ENCODE assay signal across 18 cellular contexts in the genomic region with DNA sequence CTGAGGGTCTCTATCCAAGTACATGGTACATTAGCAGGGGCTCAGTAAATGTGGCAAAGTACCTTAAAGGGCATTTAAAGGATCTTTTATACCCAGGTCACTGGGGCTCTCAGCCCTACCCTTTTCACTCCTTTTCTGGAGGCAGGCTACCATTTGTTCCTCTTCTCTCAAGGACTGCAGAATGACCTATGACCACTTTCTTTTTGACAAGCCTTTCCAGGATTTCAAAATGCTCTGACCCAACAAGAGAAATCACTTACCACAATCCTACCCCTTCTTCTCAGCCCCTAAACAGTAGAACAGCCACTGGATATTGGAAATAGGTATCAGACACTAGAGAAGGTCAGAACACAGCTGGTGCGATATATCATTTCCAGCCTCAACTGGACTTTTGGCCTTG.
DNase-seq lines count a peak whose midpoint lies in the region; ATAC-seq and TF ChIP-seq lines count a peak whose summit lies in the region.
"Had no signal": no experiment of that assay in that cellular context is flagged by ENCODE, and none has a peak within 500 bp of the region (broad histone marks: within the 10 kb centered on the region; RNA-seq: fewer than 3 reads in every experiment).

No MANE protein-coding gene starts in this region.

- no peak overlapping the region for H3K9ac ChIP-seq in mammary epithelial cell (ENCODE audit: insufficient read depth, low read length)

- no peak for TF ChIP-seq CTCF in MCF 10A (IDR thresholded peaks at IDR 0.05; ENCODE audit: unreplicated experiment)
- TF ChIP-seq CTCF in mammary epithelial cell (conservative IDR thresholded peaks at IDR 0.05 in 1 of 2, IDR thresholded peaks at IDR 0.05 in 1 of 2; ENCODE audit: extremely low read depth in 1 of 2, insufficient read depth in 1 of 2, low read depth in 1 of 2, low read length in 2 of 2) = no peak
- no peak for TF ChIP-seq CTCF in brain microvascular endothelial cell (IDR thresholded peaks at IDR 0.05; ENCODE audit: low read depth, low read length, missing control alignments)
- no peak for TF ChIP-seq CTCF in neutrophil (IDR thresholded peaks at IDR 0.05)
- TF ChIP-seq CTCF in upper lobe of left lung (IDR thresholded peaks at IDR 0.05) = no peak

- no peaks in the 10 kb centered on the region for H3K79me2 ChIP-seq in mammary epithelial cell (ENCODE audit: insufficient read depth, low read length)

- H3K4me3 Mint-ChIP-seq in MCF 10A (ENCODE audit: unreplicated experiment) = no peak overlapping the region
- H3K4me3 Mint-ChIP-seq: WTC11 had no signal

- H3K9me3 ChIP-seq in mammary epithelial cell (replicated peaks; ENCODE audit: insufficient read depth, low read length) (no peaks in the 10 kb centered on the region), neutrophil (no peaks in the 10 kb centered on the region), upper lobe of left lung (no peaks in the 10 kb centered on the region)

- no peaks in the 10 kb centered on the region for H3K36me3 Mint-ChIP-seq in MCF 10A (ENCODE audit: insufficient read depth, unreplicated experiment)
- H3K36me3 Mint-ChIP-seq: WTC11 had no signal

- BruUV-seq in MCF 10A (replicated peaks; lab: Mats Ljungman, UMichigan) (no TSS peak), mammary epithelial cell (replicated peaks; lab: Mats Ljungman, UMichigan) (no TSS peak)

- TF ChIP-seq POLR2A in upper lobe of left lung (IDR thresholded peaks at IDR 0.05) = no peak

- dilution Hi-C loops in mammary epithelial cell (cut with HindIII; ENCODE audit: low sequenced_read_pairs) = loop anchor here (5.0 kb wide), 1 partner anchor 1208 kb away; no protein-coding TSS in a partner anchor

- H3K27me3 Mint-ChIP-seq in MCF 10A (ENCODE audit: insufficient read depth, unreplicated experiment) = no peaks in the 10 kb centered on the region

- POLR2A ChIA-PET in MCF 10A (lab: Yijun Ruan, JAX) = interaction anchor here (0.8 to 13.3 kb wide), 12 partner anchors 13 to 1212 kb away, joined by 3 to 252 read pairs (median 7); partner anchors contain the start of gene BCL6

- H3K27ac ChIP-seq in mammary epithelial cell (ENCODE audit: insufficient read depth, low read depth, low read length) (no peak overlapping the region), brain microvascular endothelial cell (peak overlapping the region; percentile 97), neutrophil (peak overlapping the region; percentile 78), upper lobe of left lung (peak overlapping the region; percentile 88 to 94 (median 92)), caudate nucleus (ENCODE audit: low read depth, low read length) (no peak overlapping the region)

- H2AFZ ChIP-seq in mammary epithelial cell (ENCODE audit: low read depth, low read length) = no peak overlapping the region

- H4K20me1 ChIP-seq in mammary epithelial cell (ENCODE audit: insufficient read depth, low read length) = no peaks in the 10 kb centered on the region

- in situ Hi-C loops in mammary epithelial cell (cut with MboI; ENCODE audit: low sequenced_read_pairs in 2 of 2) (loop anchor here (5.0 to 25.0 kb wide), 4 partner anchors 115 to 1208 kb away; partner anchors contain the start of gene LPP (in 1 of the 2)), brain microvascular endothelial cell (cut with HindIII; ENCODE audit: low pct_ligation_motif_present, low sequenced_read_pairs) (loop anchor here (5.0 kb wide), 1 partner anchor 1208 kb away; no protein-coding TSS in a partner anchor)

- H3K4me3 ChIP-seq in mammary epithelial cell (replicated peaks in 1 of 3; ENCODE audit: insufficient read depth in 1 of 3, low read depth in 2 of 3, low read length in 3 of 3) (no peak overlapping the region), brain microvascular endothelial cell (ENCODE audit: low read depth, low read length) (no peak overlapping the region), neutrophil (ENCODE audit: low read depth in 1 of 2, low read length in 1 of 2) (no peak overlapping the region), upper lobe of left lung (no peak overlapping the region)
- H3K4me3 ChIP-seq: GM12878 had no signal

- 100% methylated on average over 1 of the region's 1 CpG for WGBS in mammary epithelial cell (ENCODE audit: low coverage, missing lambda C conversion rate)
- 92 to 100% methylated on average over 1 of the region's 1 CpG for WGBS in upper lobe of left lung, 2 donors

- ATAC-seq in upper lobe of left lung (ENCODE audit: low FRiP score in 2 of 2) (no peak), GM21737 (IDR thresholded peaks at IDR 0.05; ENCODE audit: unreplicated experiment) (no peak)
- ATAC-seq: GM12878; stimulated activated naive CD8-positive, alpha-beta T cell treated with anti-CD3 and anti-CD28 coated beads, Interleukin-15, amount 100 ng/mL, for 72 hours; WTC11 had no signal

- TF ChIP-seq EP300 in upper lobe of left lung (IDR thresholded peaks at IDR 0.05) = no peak

- H3K36me3 ChIP-seq in mammary epithelial cell (ENCODE audit: insufficient read depth, low read length) (no peaks in the 10 kb centered on the region), brain microvascular endothelial cell (replicated peaks) (no peaks in the 10 kb centered on the region), neutrophil (no peaks in the 10 kb centered on the region), upper lobe of left lung (no peaks in the 10 kb centered on the region)

- H3K4me1 ChIP-seq in mammary epithelial cell (ENCODE audit: insufficient read depth, low read length) (peaks cover 37% of the 10 kb centered on the region), neutrophil (ENCODE audit: control insufficient read depth in 1 of 2, insufficient read depth in 1 of 2, low read depth in 1 of 2, low read length in 1 of 2) (peaks cover 35 to 41% of the 10 kb centered on the region in 2 experiments), upper lobe of left lung (peaks cover 40 to 66% (median 52%) of the 10 kb centered on the region in 4 donors)

- H3K4me2 ChIP-seq in mammary epithelial cell (ENCODE audit: insufficient read depth, low read depth, low read length) = no peak overlapping the region

- DNase-seq in MCF 10A (ENCODE audit: unreplicated experiment) (no peak), mammary epithelial cell (no peak), brain microvascular endothelial cell (no peak), upper lobe of left lung (no peak), NCI-H1436 treated with DMSO at 0.1 percent for 48 hours (lab: John Stamatoyannopoulos, UW) (no peak), caudate nucleus (lab: John Stamatoyannopoulos, UW) (no peak)
- DNase-seq: activated T-cell treated with anti-CD3 and anti-CD28 coated beads for 4 hours; central memory CD4-positive, alpha-beta T cell; DND-41; H7; NCI-H1417 treated with DMSO at 0.1 percent for 48 hours; NCI-H526 treated with DMSO at 0.1 percent for 48 hours; SHP77 treated with DMSO at 0.1 percent for 48 hours; stimulated activated naive CD8-positive, alpha-beta T cell treated with anti-CD3 and anti-CD28 coated beads, Interleukin-15, amount 100 ng/mL, for 72 hours had no signal

- H3K9me3 Mint-ChIP-seq in MCF 10A (ENCODE audit: unreplicated experiment) = no peaks in the 10 kb centered on the region
- H3K9me3 Mint-ChIP-seq: stimulated activated naive CD8-positive, alpha-beta T cell treated with anti-CD3 and anti-CD28 coated beads, Interleukin-15, amount 100 ng/mL, for 72 hours; WTC11 had no signal

- CTCF ChIA-PET in MCF 10A (lab: Yijun Ruan, JAX) = interaction anchor here (1.0 to 14.5 kb wide), 3 partner anchors 119 to 1212 kb away, joined by 3 to 240 read pairs (median 71); partner anchors contain the start of gene BCL6
- CTCF ChIA-PET in mammary epithelial cell (lab: Charles Lee; ENCODE audit: low non-redundant PET) = no interaction called here

- H3K27me3 ChIP-seq in mammary epithelial cell (ENCODE audit: insufficient read depth, low read length) (no peaks in the 10 kb centered on the region), brain microvascular endothelial cell (replicated peaks) (no peaks in the 10 kb centered on the region), neutrophil (no peaks in the 10 kb centered on the region), upper lobe of left lung (no peaks in the 10 kb centered on the region)

- peaks cover 41% of the 10 kb centered on the region for H3K4me1 Mint-ChIP-seq in MCF 10A (ENCODE audit: insufficient read depth, unreplicated experiment)

- peak overlapping the region; percentile 96 for H3K27ac Mint-ChIP-seq in MCF 10A (ENCODE audit: low read depth, unreplicated experiment)
- H3K27ac Mint-ChIP-seq: WTC11 had no signal

- intact Hi-C loops in MCF 10A (cut with micrococcal nuclease) (loop anchor here (5.0 to 10.0 kb wide), 4 partner anchors 355 to 1035 kb away; partner anchors contain the start of gene LPP), mammary epithelial cell (cut with micrococcal nuclease) (loop anchor here (5.0 to 10.0 kb wide), 7 partner anchors 98 to 1635 kb away; partner anchors contain the start of gene LPP)

Comparison
In these comparisons a context has a peak if more than half of its experiments do, and no peak if none do; other contexts are left out.
1. H3K27ac ChIP-seq: peak in brain microvascular endothelial cell (single experiment), neutrophil (single experiment) and upper lobe of left lung (4 of 4); none in mammary epithelial cell (single experiment) and caudate nucleus (single experiment).